Comparison of ENCODE assay signal across 30 cellular contexts in genomic region chr6:138504764-138505689, GRCh38. TPM values are rescaled to one million over a fixed set of nuclear protein-coding genes. Genes with fewer than 3 reads are reported as not detected.
DNase-seq lines count a peak whose midpoint lies in the region; ATAC-seq and TF ChIP-seq lines count a peak whose summit lies in the region.
"Had no signal": no experiment of that assay in that cellular context is flagged by ENCODE, and none has a peak within 500 bp of the region (broad histone marks: within the 10 kb centered on the region; RNA-seq: fewer than 3 reads in every experiment).

No MANE protein-coding gene starts in this region.

- H3K4me2 ChIP-seq in PC-3 (ENCODE audit: low read length) (no peak overlapping the region), Karpas-422 (ENCODE audit: low read depth, low read length, poor library complexity, severe bottlenecking) (no peak overlapping the region), OCI-LY7 (ENCODE audit: low read length) (no peak overlapping the region)
- H3K4me2 ChIP-seq: PC-9 had no signal

- H3K9me2 ChIP-seq in PC-3 (replicated peaks; ENCODE audit: low read length), result no peaks in the 10 kb centered on the region
- H3K9me2 ChIP-seq in Karpas-422 (replicated peaks; ENCODE audit: insufficient read depth, low read length), result no peaks in the 10 kb centered on the region
- H3K9me2 ChIP-seq in OCI-LY7 (ENCODE audit: insufficient read depth, low read length), result no peaks in the 10 kb centered on the region

- no peaks in the 10 kb centered on the region for H3K27me3 ChIP-seq in Caco-2 (replicated peaks; ENCODE audit: control insufficient read depth, insufficient read depth, low read length)
- H3K27me3 ChIP-seq in PC-3 (ENCODE audit: low read length), result no peaks in the 10 kb centered on the region
- no peaks in the 10 kb centered on the region for H3K27me3 ChIP-seq in Karpas-422 (ENCODE audit: low read length)
- H3K27me3 ChIP-seq: body of pancreas, spleen had no signal

- CTCF ChIA-PET in Caco-2 (lab: Charles Lee) (interaction anchor here (1.2 kb wide), 1 partner anchor 10 kb away, joined by 3 read pairs; no protein-coding TSS in a partner anchor), PC-3 (lab: Charles Lee) (no interaction called here), OCI-LY7 (lab: Charles Lee; ENCODE audit: unreplicated experiment) (no interaction called here)

- H3K36me3 Mint-ChIP-seq in Caco-2 (ENCODE audit: insufficient read depth, unreplicated experiment) (peaks cover 15% of the 10 kb centered on the region), endothelial cell (ENCODE audit: low read depth, unreplicated experiment) (no peaks in the 10 kb centered on the region), nephron (ENCODE audit: low read depth) (no peaks in the 10 kb centered on the region)
- H3K36me3 Mint-ChIP-seq: CD8-positive, alpha-beta T cell had no signal

- H3K79me2 ChIP-seq in PC-3 (ENCODE audit: low read length) (no peaks in the 10 kb centered on the region), Karpas-422 (ENCODE audit: low read length) (no peaks in the 10 kb centered on the region), OCI-LY7 (ENCODE audit: insufficient read depth, low read depth, low read length) (no peaks in the 10 kb centered on the region)

- H3K4me1 ChIP-seq in Caco-2, result peaks cover 83% of the 10 kb centered on the region
- 0 out of 2 replicates have a peak, but pooled peaks cover 6% of the 10 kb centered on the region for H3K4me1 ChIP-seq in PC-3 (ENCODE audit: insufficient read depth, low read length)
- peaks cover 11% of the 10 kb centered on the region for H3K4me1 ChIP-seq in Karpas-422 (ENCODE audit: low read length)
- H3K4me1 ChIP-seq in OCI-LY7 (ENCODE audit: insufficient read depth, low read length, poor library complexity, severe bottlenecking), result peaks cover 10% of the 10 kb centered on the region

- no peaks in the 10 kb centered on the region for H3K36me3 ChIP-seq in Caco-2 (ENCODE audit: control insufficient read depth, insufficient read depth, low read length)
- no peaks in the 10 kb centered on the region for H3K36me3 ChIP-seq in PC-3 (ENCODE audit: low read depth, low read length)
- H3K36me3 ChIP-seq in Karpas-422 (ENCODE audit: insufficient read depth, low read length), result no peaks in the 10 kb centered on the region
- H3K36me3 ChIP-seq in OCI-LY7 (ENCODE audit: insufficient read depth, low read length), result no peaks in the 10 kb centered on the region
- H3K36me3 ChIP-seq: spleen had no signal

- H3K4me3 Mint-ChIP-seq in Caco-2 (ENCODE audit: unreplicated experiment) (peak overlapping the region; percentile 32), endothelial cell (ENCODE audit: unreplicated experiment) (no peak overlapping the region), nephron (no peak overlapping the region)
- H3K4me3 Mint-ChIP-seq: activated CD4-positive, alpha-beta T cell treated with anti-CD3 and anti-CD28 coated beads for 36 hours; activated CD8-positive, alpha-beta T cell treated with anti-CD3 and anti-CD28 coated beads, Interleukin-2, amount 10 ng/mL, durations not matched to agents 7 days and 5 days; B cell; CD8-positive, alpha-beta T cell; central memory CD8-positive, alpha-beta T cell; H9; stimulated activated naive CD8-positive, alpha-beta T cell treated with anti-CD3 and anti-CD28 coated beads, Interleukin-15, Interleukin-2, amounts not matched to agents 100 ng/mL and 50 ng/mL, for 24 hours; T-helper 1 cell treated with Interleukin-12 subunit alpha and Interleukin-12 subunit beta and Interleukin-4 antibody, amounts not matched to agents 30 μg/mL and 1 μg/mL, for 36 hours had no signal

- H4K20me1 ChIP-seq in PC-3 (ENCODE audit: low read length) (no peaks in the 10 kb centered on the region), Karpas-422 (ENCODE audit: insufficient read depth, low read depth, low read length) (no peaks in the 10 kb centered on the region), OCI-LY7 (ENCODE audit: insufficient read depth, low read length) (no peaks in the 10 kb centered on the region)

- H3K9me3 Mint-ChIP-seq in Caco-2 (ENCODE audit: unreplicated experiment) (no peaks in the 10 kb centered on the region), endothelial cell (ENCODE audit: unreplicated experiment) (no peaks in the 10 kb centered on the region), nephron (no peaks in the 10 kb centered on the region)
- H3K9me3 Mint-ChIP-seq: CD8-positive, alpha-beta T cell; central memory CD8-positive, alpha-beta T cell; H9; stimulated activated naive CD8-positive, alpha-beta T cell treated with anti-CD3 and anti-CD28 coated beads, Interleukin-15, Interleukin-2, amounts not matched to agents 100 ng/mL and 50 ng/mL, for 24 hours; T-helper 1 cell treated with Interleukin-12 subunit alpha and Interleukin-12 subunit beta and Interleukin-4 antibody, amounts not matched to agents 30 μg/mL and 1 μg/mL, for 36 hours had no signal

- H3K27ac ChIP-seq in PC-3 (ENCODE audit: low read length) (no peak overlapping the region), Karpas-422 (ENCODE audit: low read length) (no peak overlapping the region), OCI-LY7 (ENCODE audit: low read depth, low read length, poor library complexity, severe bottlenecking) (no peak overlapping the region)
- H3K27ac ChIP-seq: PC-9, spleen had no signal

- H3K9ac ChIP-seq in PC-3 (ENCODE audit: low read length) (no peak overlapping the region), Karpas-422 (ENCODE audit: low read length) (no peak overlapping the region)

- peaks cover 42% of the 10 kb centered on the region for H3K4me1 Mint-ChIP-seq in Caco-2 (ENCODE audit: low read depth, unreplicated experiment)
- H3K4me1 Mint-ChIP-seq in endothelial cell (ENCODE audit: unreplicated experiment), result peaks cover 34% of the 10 kb centered on the region
- peaks cover 16% of the 10 kb centered on the region for H3K4me1 Mint-ChIP-seq in nephron
- H3K4me1 Mint-ChIP-seq: central memory CD8-positive, alpha-beta T cell had no signal

- H3K9me3 ChIP-seq in Caco-2, result no peaks in the 10 kb centered on the region
- H3K9me3 ChIP-seq in PC-3 (ENCODE audit: low read length), result no peaks in the 10 kb centered on the region
- H3K9me3 ChIP-seq in Karpas-422 (ENCODE audit: low read length), result no peaks in the 10 kb centered on the region
- H3K9me3 ChIP-seq in OCI-LY7 (ENCODE audit: low read length), result no peaks in the 10 kb centered on the region
- H3K9me3 ChIP-seq: body of pancreas, spleen had no signal

- intact Hi-C loops in Caco-2 (cut with micrococcal nuclease; ENCODE audit: unreplicated experiment), result loop anchor here (1.0 to 5.0 kb wide), 5 partner anchors 18 to 218 kb away; no protein-coding TSS in a partner anchor
- intact Hi-C loops in PC-3 (cut with micrococcal nuclease), result no loop called here
- intact Hi-C loops in OCI-LY7 (cut with micrococcal nuclease; ENCODE audit: unreplicated experiment), result no loop called here

- peak in 1 of 2 experiments; percentile 48 for DNase-seq in Caco-2
- no peak for DNase-seq in PC-3
- DNase-seq in endothelial cell (ENCODE audit: low spot score), result no peak
- no peak for DNase-seq in NCI-H128 (lab: John Stamatoyannopoulos, UW; ENCODE audit: unreplicated experiment)
- no peak for DNase-seq in Karpas-422
- DNase-seq in activated naive CD4-positive, alpha-beta T cell (lab: John Stamatoyannopoulos, UW), result no peak
- no peak for DNase-seq in OCI-LY7 (ENCODE audit: low spot score)
- DNase-seq: ACHN; activated CD4-positive, alpha-beta T cell treated with anti-CD3 and anti-CD28 coated beads for 36 hours; activated CD8-positive, alpha-beta T cell treated with anti-CD3 and anti-CD28 coated beads, Interleukin-2, amount 10 ng/mL, durations not matched to agents 7 days and 5 days; activated naive CD4-positive, alpha-beta T cell treated with anti-CD3 and anti-CD28 coated beads, Interleukin-2, amount 50 U/mL, for 16 hours; body of pancreas; CD8-positive, alpha-beta T cell; H9; MV-4-11; NCI-H146; NCI-H2171; NCI-H510A; PC-9; posterior cingulate gyrus; right cardiac atrium; Right ventricle myocardium superior; spleen; stimulated activated CD4-positive, alpha-beta T cell treated with anti-CD3 and anti-CD28 coated beads, Interleukin-2, amount 100 ng/mL, for 24 hours had no signal

- H3K27ac Mint-ChIP-seq in Caco-2 (ENCODE audit: unreplicated experiment) (peak overlapping the region; percentile 40), endothelial cell (ENCODE audit: unreplicated experiment) (peak overlapping the region; percentile 6), nephron (peak overlapping the region in 2 of 3 experiments; percentile 64 to 85)
- H3K27ac Mint-ChIP-seq: activated CD4-positive, alpha-beta T cell treated with anti-CD3 and anti-CD28 coated beads for 36 hours; activated CD8-positive, alpha-beta T cell treated with anti-CD3 and anti-CD28 coated beads, Interleukin-2, amount 10 ng/mL, durations not matched to agents 7 days and 5 days; B cell; CD8-positive, alpha-beta T cell; stimulated activated naive CD8-positive, alpha-beta T cell treated with anti-CD3 and anti-CD28 coated beads, Interleukin-15, Interleukin-2, amounts not matched to agents 100 ng/mL and 50 ng/mL, for 24 hours; T-helper 1 cell treated with Interleukin-12 subunit alpha and Interleukin-12 subunit beta and Interleukin-4 antibody, amounts not matched to agents 30 μg/mL and 1 μg/mL, for 36 hours had no signal

- TF ChIP-seq CTCF in Caco-2 (IDR thresholded peaks at IDR 0.05; ENCODE audit: insufficient read depth in 1 of 2, low read depth in 1 of 2, low read length in 1 of 2, severe bottlenecking in 1 of 2, unreplicated experiment in 1 of 2) (no peak), PC-3 (conservative IDR thresholded peaks at IDR 0.05; ENCODE audit: low read depth, low read length) (no peak), endothelial cell (IDR thresholded peaks at IDR 0.05; ENCODE audit: unreplicated experiment) (no peak), nephron (IDR thresholded peaks at IDR 0.05; ENCODE audit: unreplicated experiment in 3 of 3) (no peak), OCI-LY7 (conservative IDR thresholded peaks at IDR 0.05; ENCODE audit: low read length) (no peak)

- no peak overlapping the region for H2AFZ ChIP-seq in PC-3 (ENCODE audit: low read length)
- no peak overlapping the region for H2AFZ ChIP-seq in Karpas-422 (ENCODE audit: low read length)
- no peak overlapping the region for H2AFZ ChIP-seq in OCI-LY7 (ENCODE audit: low read length)
- H2AFZ ChIP-seq: PC-9 had no signal

- H3K27me3 Mint-ChIP-seq in Caco-2 (ENCODE audit: insufficient read depth, unreplicated experiment), result no peaks in the 10 kb centered on the region
- H3K27me3 Mint-ChIP-seq in endothelial cell (ENCODE audit: unreplicated experiment), result no peaks in the 10 kb centered on the region
- H3K27me3 Mint-ChIP-seq in nephron (ENCODE audit: low read depth), result no peaks in the 10 kb centered on the region
- H3K27me3 Mint-ChIP-seq: stimulated activated naive CD8-positive, alpha-beta T cell treated with anti-CD3 and anti-CD28 coated beads, Interleukin-15, Interleukin-2, amounts not matched to agents 100 ng/mL and 50 ng/mL, for 24 hours had no signal

- BruUV-seq in Caco-2 (replicated peaks; lab: Mats Ljungman, UMichigan), result TSS peak; percentile 27
- BruUV-seq in PC-3 (replicated peaks; lab: Mats Ljungman, UMichigan), result no TSS peak
- BruUV-seq in OCI-LY7 (replicated peaks; lab: Mats Ljungman, UMichigan), result no TSS peak

- H3K4me3 ChIP-seq in Caco-2 (ENCODE audit: low read depth, low read length), result no peak overlapping the region
- H3K4me3 ChIP-seq in PC-3 (ENCODE audit: low read length), result no peak overlapping the region
- no peak overlapping the region for H3K4me3 ChIP-seq in Karpas-422 (ENCODE audit: low read length)
- H3K4me3 ChIP-seq in OCI-LY7 (ENCODE audit: low read depth, low read length, poor library complexity, severe bottlenecking), result no peak overlapping the region
- H3K4me3 ChIP-seq: body of pancreas, PC-9, spleen had no signal

- POLR2A ChIA-PET in Caco-2 (lab: Charles Lee), result interaction anchor here (0.6 kb wide), 1 partner anchor 19 kb away, joined by 7 read pairs; no protein-coding TSS in a partner anchor
- POLR2A ChIA-PET in PC-3 (lab: Charles Lee; ENCODE audit: unreplicated experiment), result no interaction called here
- POLR2A ChIA-PET in OCI-LY7 (lab: Charles Lee), result interaction anchor here (0.7 to 0.8 kb wide), 2 partner anchors 7 to 82 kb away, joined by 3 to 5 read pairs; no protein-coding TSS in a partner anchor

- no peaks in the 10 kb centered on the region for H3F3A ChIP-seq in PC-3 (ENCODE audit: low read length, unreplicated experiment)

- peak; percentile 51; the same call in 1 of the 2 replicates for ATAC-seq in PC-3
- ATAC-seq: activated CD4-positive, alpha-beta T cell treated with anti-CD3 and anti-CD28 coated beads for 36 hours; activated CD8-positive, alpha-beta T cell treated with anti-CD3 and anti-CD28 coated beads, Interleukin-2, amount 10 ng/mL, durations not matched to agents 7 days and 5 days; CD8-positive, alpha-beta T cell; SK-N-SH treated with all-trans-retinoic acid at 6 μM for 48 hours had no signal

RNA-seq across cellular contexts. Expression of gene NHSL1, which starts 5.7 kb away (rescaled TPM):
- total RNA-seq in Caco-2 (2022) (39.9 and 41.9 TPM in 2 replicates), PC-3 (2014; rRNA removed) (4.8 and 6.1 TPM in 2 replicates), endothelial cell (ENCODE audit: unreplicated experiment) (72.3 TPM), OCI-LY7 (2022) (10.6 and 12.7 TPM in 2 replicates)
- total RNA-seq in Karpas-422 (2014; rRNA removed; shearing (Covaris generic); ENCODE audit: low replicate concordance), result 2.6 and 3.8 TPM in 2 replicates
- total RNA-seq in OCI-LY7 (2014; rRNA removed; shearing (Covaris generic)), result 2.7 TPM in 2 replicates
- total RNA-seq: CD8-positive, alpha-beta T cell had no signal

Comparison
In these comparisons a context has a peak if more than half of its experiments do, and no peak if none do; other contexts are left out.
1. H3K27ac Mint-ChIP-seq: peak in every context shown above with its lines; median percentile 74 in nephron; 40 in Caco-2; 6 in endothelial cell.